Comparison of ENCODE assay signal across 8 cellular contexts in the genomic region with DNA sequence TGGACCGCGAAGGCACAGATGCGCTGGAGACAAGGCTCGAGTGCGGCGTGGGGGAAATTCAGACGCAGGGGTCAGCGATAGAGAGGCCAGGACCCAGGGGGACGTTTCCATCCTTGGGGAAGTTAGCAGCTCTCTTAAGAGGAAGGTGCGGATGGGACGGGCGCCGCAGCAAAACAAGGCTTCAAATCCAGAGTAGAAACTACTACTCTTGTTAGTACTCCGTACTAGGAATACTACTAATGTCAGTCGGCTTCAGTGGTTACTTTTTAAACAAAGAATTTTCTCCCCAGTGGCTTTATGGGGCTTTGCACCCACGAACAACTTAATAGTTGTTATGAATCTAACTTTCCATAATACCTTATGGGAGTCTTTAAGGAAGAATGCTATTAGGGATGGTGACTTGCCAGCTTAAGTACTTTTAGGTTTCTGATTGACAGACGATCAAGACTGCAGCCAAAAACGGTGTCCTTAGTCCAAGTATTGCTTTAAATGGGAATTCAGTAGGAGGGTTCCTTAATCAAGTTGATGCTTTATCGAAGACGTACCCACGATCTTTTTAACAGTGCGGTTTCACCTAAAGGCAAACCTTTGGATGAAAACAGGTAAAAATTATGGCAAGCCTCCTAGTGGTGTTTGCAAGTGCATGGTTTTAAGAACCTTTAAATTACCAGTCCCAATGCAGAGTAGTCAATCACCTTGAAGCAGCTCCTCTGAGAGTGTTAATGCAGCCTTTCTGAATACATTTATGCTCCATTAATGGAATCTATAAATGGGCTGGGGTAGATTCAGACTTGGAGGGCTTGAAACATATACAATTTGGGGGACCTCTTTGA. TPM values are rescaled to one million over a fixed set of nuclear protein-coding genes. Genes with fewer than 3 reads are reported as not detected.
DNase-seq lines count a peak whose midpoint lies in the region; ATAC-seq, FAIRE-seq and TF ChIP-seq lines count a peak whose summit lies in the region.

No MANE protein-coding gene starts in this region.

- H2BK20ac ChIP-seq in H1 (ENCODE audit: low read length), result no peak overlapping the region

- H3K14ac ChIP-seq in H1 (ENCODE audit: insufficient read length), result no peak overlapping the region

- H4K5ac ChIP-seq in H1 (ENCODE audit: insufficient read length, low read depth, low read length), result no peak overlapping the region

- H2BK5ac ChIP-seq in H1 (ENCODE audit: low read depth, low read length), result no peak overlapping the region

- no peak overlapping the region for H2BK15ac ChIP-seq in H1 (ENCODE audit: low read length)

- peak overlapping the region; percentile 81 for H3K27ac ChIP-seq in CD4-positive, CD25-positive, alpha-beta regulatory T cell (ENCODE audit: insufficient read depth, low read length, poor library complexity, severe bottlenecking)
- H3K27ac ChIP-seq in RWPE1 (peak overlapping the region; percentile 94), H1 (ENCODE audit: low read depth, low read length) (0 out of 2 replicates have a peak overlapping the region, but pooled peaks have one; percentile 77)
- peak overlapping the region; percentile 83 for H3K27ac ChIP-seq in naive thymus-derived CD4-positive, alpha-beta T cell (ENCODE audit: low read depth, low read length)

- no peaks in the 10 kb centered on the region for H3K36me3 Mint-ChIP-seq in CD4-positive, CD25-positive, alpha-beta regulatory T cell
- peaks cover 0 to 12% (median 0%) of the 10 kb centered on the region in 5 donors for H3K36me3 Mint-ChIP-seq in naive thymus-derived CD4-positive, alpha-beta T cell

- no peak for TF ChIP-seq EP300 in H1 (IDR thresholded peaks at IDR 0.05; ENCODE audit: borderline replicate concordance in 1 of 2, low read depth in 2 of 2, low read length in 2 of 2)

- H3K23ac ChIP-seq in H1 (ENCODE audit: insufficient read length), result no peak overlapping the region

- no peak overlapping the region for H4K91ac ChIP-seq in H1 (replicated peaks; ENCODE audit: insufficient read length, low read length)

- no peak overlapping the region for H3K56ac ChIP-seq in H1 (replicated peaks; ENCODE audit: insufficient read length, low read depth, low read length)

- H3K79me1 ChIP-seq in H1 (ENCODE audit: low read depth, low read length), result peaks cover 8% of the 10 kb centered on the region

- H2AFZ ChIP-seq in H1 (ENCODE audit: low read length), result peak overlapping the region; percentile 76

- H3K27ac Mint-ChIP-seq in CD4-positive, CD25-positive, alpha-beta regulatory T cell, result peak overlapping the region; percentile 87 to 95 (median 91)
- peak overlapping the region; percentile 78 to 95 (median 89) for H3K27ac Mint-ChIP-seq in naive thymus-derived CD4-positive, alpha-beta T cell

- H3K4me1 ChIP-seq in CD4-positive, CD25-positive, alpha-beta regulatory T cell (ENCODE audit: control insufficient read depth, insufficient read depth, low read length, poor library complexity, severe bottlenecking), result peaks cover 24% of the 10 kb centered on the region
- peaks cover 2 to 8% (median 3%) of the 10 kb centered on the region in 4 experiments; a peak in 4 of 7 replicates for H3K4me1 ChIP-seq in H1 (replicated peaks in 1 of 4; ENCODE audit: control insufficient read depth in 3 of 4, insufficient read depth in 4 of 4, low read length in 3 of 4)
- H3K4me1 ChIP-seq in naive thymus-derived CD4-positive, alpha-beta T cell (ENCODE audit: control insufficient read depth in 2 of 2, insufficient read depth in 2 of 2, low read length in 2 of 2), result peaks cover 12 to 14% of the 10 kb centered on the region in 2 donors

- POLR2A ChIA-PET in RWPE1 (lab: Yijun Ruan, JAX; ENCODE audit: low non-redundant PET), result interaction anchor here (1.2 kb wide), 1 partner anchor 58 kb away, joined by 4 read pairs; no protein-coding TSS in a partner anchor
- POLR2A ChIA-PET in H1 (lab: Charles Lee; ENCODE audit: partially characterized antibody), result interaction anchor here (0.5 to 4.3 kb wide), 7 partner anchors 17 to 801 kb away, joined by 3 to 34 read pairs (median 5); partner anchors contain the start of genes EXOC6, HHEX and KIF11
- POLR2A ChIA-PET in naive thymus-derived CD4-positive, alpha-beta T cell (lab: Charles Lee), result interaction anchor here (0.6 to 6.0 kb wide), 12 partner anchors 8 to 285 kb away, joined by 3 to 78 read pairs (median 4); partner anchors contain the start of genes CPEB3, KIF11 and MARCHF5

- DNase-seq in CD4-positive, CD25-positive, alpha-beta regulatory T cell, result peak in 2 of 3 donors; percentile 29 to 64
- DNase-seq in RWPE1 (ENCODE audit: low spot score) (peak; percentile 59), H1 (ENCODE audit: low read depth in 1 of 2, low spot score in 2 of 2) (no peak), OCI-M2 (lab: John Stamatoyannopoulos, UW; ENCODE audit: unreplicated experiment) (no peak)
- DNase-seq in naive thymus-derived CD4-positive, alpha-beta T cell, result peak in 7 of 9 donors; percentile 13 to 37 (median 26)
- DNase-seq in activated CD4-positive, alpha-beta T cell treated with anti-CD3 and anti-CD28 coated beads for 48 hours, result no peak

- CTCF ChIA-PET in RWPE1 (lab: Yijun Ruan, JAX) (interaction anchor here (0.5 to 4.3 kb wide), 16 partner anchors 11 to 471 kb away, joined by 3 to 62 read pairs (median 4); no protein-coding TSS in a partner anchor), H1 (lab: Charles Lee; ENCODE audit: partially characterized antibody) (interaction anchor here (0.7 to 8.0 kb wide), 15 partner anchors 9 to 903 kb away, joined by 3 to 51 read pairs (median 4); no protein-coding TSS in a partner anchor)
- CTCF ChIA-PET in naive thymus-derived CD4-positive, alpha-beta T cell (lab: Charles Lee), result interaction anchor here (0.6 to 6.5 kb wide), 12 partner anchors 12 to 502 kb away, joined by 3 to 61 read pairs (median 4); partner anchors contain the start of gene KIF11

- intact Hi-C loops in naive thymus-derived CD4-positive, alpha-beta T cell (cut with micrococcal nuclease), result loop anchor here (1.0 to 5.0 kb wide), 10 partner anchors 17 to 1702 kb away; partner anchors contain the start of genes CPEB3 (in 2 of the 2), MARCHF5 (in 2 of the 2), TNKS2 (in 2 of the 2) and EXOC6 (in 1 of the 2)

- peak overlapping the region; percentile 1; the same call in 1 of the 2 replicates for H3K18ac ChIP-seq in H1 (ENCODE audit: extremely low read depth, low read length)

- H3K23me2 ChIP-seq in H1 (ENCODE audit: low read depth, low read length), result peaks cover 5% of the 10 kb centered on the region; the same call in 1 of the 2 replicates

- H2BK12ac ChIP-seq in H1 (ENCODE audit: low read depth, low read length), result no peak overlapping the region

- H3K4ac ChIP-seq in H1 (replicated peaks; ENCODE audit: insufficient read length, low read depth, low read length), result no peak overlapping the region

- peaks cover 27 to 42% (median 36%) of the 10 kb centered on the region in 4 donors for H3K4me1 Mint-ChIP-seq in CD4-positive, CD25-positive, alpha-beta regulatory T cell
- peaks cover 27 to 33% (median 32%) of the 10 kb centered on the region in 7 donors for H3K4me1 Mint-ChIP-seq in naive thymus-derived CD4-positive, alpha-beta T cell

- no peaks in the 10 kb centered on the region for H3K9me3 Mint-ChIP-seq in CD4-positive, CD25-positive, alpha-beta regulatory T cell
- H3K9me3 Mint-ChIP-seq in naive thymus-derived CD4-positive, alpha-beta T cell, result no peaks in the 10 kb centered on the region

- peak overlapping the region; percentile 93 for H3K4me3 ChIP-seq in CD4-positive, CD25-positive, alpha-beta regulatory T cell (ENCODE audit: low read depth, low read length)
- peak overlapping the region; percentile 75 to 84 (median 79) for H3K4me3 ChIP-seq in H1 (ENCODE audit: extremely low read depth in 1 of 4, insufficient read depth in 2 of 4, low read depth in 3 of 4, low read length in 4 of 4)
- peak overlapping the region; percentile 90 for H3K4me3 ChIP-seq in naive thymus-derived CD4-positive, alpha-beta T cell (ENCODE audit: low read length)

- peak overlapping the region in 2 of 4 experiments; percentile 75 to 81; a peak in 4 of 7 replicates for H3K9ac ChIP-seq in H1 (replicated peaks in 1 of 4; ENCODE audit: extremely low read depth in 1 of 4, low read depth in 3 of 4, low read length in 3 of 4)

- WGBS in H1 (ENCODE audit: extremely low coverage in 1 of 2, insufficient coverage in 1 of 2, insufficient read length in 1 of 2, insufficient replicate concordance in 2 of 2, low coverage in 1 of 2, low lambda C conversion rate in 2 of 2, missing lambda C conversion rate in 1 of 2), 2 experiments, result 19% methylated on average over 19 of the region's 22 CpGs; no CpG with 5 or more reads in 1 of the 2 experiments

- H2AK5ac ChIP-seq in H1 (ENCODE audit: low read depth, low read length), result no peak overlapping the region

- peak; percentile 19 for FAIRE-seq in H1 (lab: Jason Lieb, UNC)

- TF ChIP-seq RAD21 in H1 (IDR thresholded peaks at IDR 0.05 in 1 of 2, conservative IDR thresholded peaks at IDR 0.05 in 1 of 2; ENCODE audit: low read depth in 2 of 2, low read length in 2 of 2), result no peak

- no peaks in the 10 kb centered on the region for H3K27me3 ChIP-seq in CD4-positive, CD25-positive, alpha-beta regulatory T cell (ENCODE audit: control insufficient read depth, insufficient read depth, low read length)
- H3K27me3 ChIP-seq in H1 (replicated peaks in 1 of 4; ENCODE audit: control insufficient read depth in 3 of 4, extremely low read depth in 1 of 4, insufficient read depth in 3 of 4, low read length in 3 of 4), result no peaks in the 10 kb centered on the region
- H3K27me3 ChIP-seq in naive thymus-derived CD4-positive, alpha-beta T cell (ENCODE audit: control insufficient read depth in 2 of 2, insufficient read depth in 2 of 2, low read length in 2 of 2), result no peaks in the 10 kb centered on the region

- no peaks in the 10 kb centered on the region for H3K36me3 ChIP-seq in CD4-positive, CD25-positive, alpha-beta regulatory T cell (ENCODE audit: control insufficient read depth, insufficient read depth, low read length)
- no peaks in the 10 kb centered on the region for H3K36me3 ChIP-seq in H1 (ENCODE audit: control insufficient read depth in 2 of 4, insufficient read depth in 4 of 4, low read length in 3 of 4)
- peaks cover 0 to 12% (median 0%) of the 10 kb centered on the region in 3 experiments for H3K36me3 ChIP-seq in naive thymus-derived CD4-positive, alpha-beta T cell (ENCODE audit: control insufficient read depth in 2 of 3, insufficient read depth in 3 of 3, low read length in 3 of 3)

- ATAC-seq in CD4-positive, CD25-positive, alpha-beta regulatory T cell (ENCODE audit: low read depth in 2 of 2), result peak; percentile 29 to 31
- ATAC-seq in GM18909 (IDR thresholded peaks at IDR 0.05; ENCODE audit: poor library complexity, unreplicated experiment) (peak; percentile 22), HG03342 (IDR thresholded peaks at IDR 0.05; ENCODE audit: unreplicated experiment) (peak; percentile 20)
- peak; percentile 50 for ATAC-seq in naive thymus-derived CD4-positive, alpha-beta T cell

- peaks cover 1 to 4% of the 10 kb centered on the region in 2 experiments for H4K20me1 ChIP-seq in H1 (replicated peaks in 1 of 2; ENCODE audit: control insufficient read depth in 1 of 2, insufficient read depth in 2 of 2, low read length in 2 of 2)

- no peak overlapping the region for H2BK120ac ChIP-seq in H1 (replicated peaks; ENCODE audit: low read depth, low read length)

- no peaks in the 10 kb centered on the region for H3K27me3 Mint-ChIP-seq in CD4-positive, CD25-positive, alpha-beta regulatory T cell
- H3K27me3 Mint-ChIP-seq in naive thymus-derived CD4-positive, alpha-beta T cell, result no peaks in the 10 kb centered on the region

- no peak for TF ChIP-seq POLR2A in H1 (IDR thresholded peaks at IDR 0.05; ENCODE audit: control extremely low read depth in 1 of 2, low read depth in 2 of 2, low read length in 2 of 2)

- TF ChIP-seq CTCF in RWPE1 (conservative IDR thresholded peaks at IDR 0.05; ENCODE audit: low read depth), result peak; percentile 74
- TF ChIP-seq CTCF in H1 (IDR thresholded peaks at IDR 0.05; ENCODE audit: control extremely low read depth in 1 of 3, insufficient read depth in 1 of 3, low read depth in 1 of 3, low read length in 3 of 3), result peak in 1 of 3 experiments; percentile 29; a peak in 1 of 4 replicates

- peak overlapping the region; percentile 93; the same call in 1 of the 2 replicates for H4K8ac ChIP-seq in H1 (ENCODE audit: extremely low read depth, insufficient read depth, low read length)

- peak overlapping the region; percentile 86 to 96 for H3K4me2 ChIP-seq in H1 (ENCODE audit: insufficient read depth in 1 of 2, low read depth in 2 of 2, low read length in 2 of 2)

- H3K9me3 ChIP-seq in CD4-positive, CD25-positive, alpha-beta regulatory T cell (ENCODE audit: control insufficient read depth in 2 of 2, low read length in 2 of 2), result no peaks in the 10 kb centered on the region
- H3K9me3 ChIP-seq in H1 (ENCODE audit: insufficient read depth in 2 of 2, low read depth in 1 of 2, low read length in 1 of 2), result no peaks in the 10 kb centered on the region
- no peaks in the 10 kb centered on the region for H3K9me3 ChIP-seq in naive thymus-derived CD4-positive, alpha-beta T cell (ENCODE audit: control insufficient read depth in 2 of 3, low read length in 3 of 3)

- H3K4me3 Mint-ChIP-seq in CD4-positive, CD25-positive, alpha-beta regulatory T cell, result peak overlapping the region; percentile 91 to 99 (median 92)
- peak overlapping the region; percentile 78 to 94 (median 88) for H3K4me3 Mint-ChIP-seq in naive thymus-derived CD4-positive, alpha-beta T cell

- peaks cover 0 to 30% of the 10 kb centered on the region in 2 experiments; a peak in 2 of 4 replicates for H3K79me2 ChIP-seq in H1 (ENCODE audit: control insufficient read depth in 1 of 2, insufficient read depth in 2 of 2, low read length in 2 of 2)

RNA-seq across cellular contexts. Expression of gene IDE, which starts 0.9 kb away (rescaled TPM):
- 38.1 TPM for total RNA-seq in CD4-positive, CD25-positive, alpha-beta regulatory T cell
- polyA plus RNA-seq in CD4-positive, CD25-positive, alpha-beta regulatory T cell, result 10 to 100 TPM; 17.0 to 29.9 (median 25.6) TPM
- total RNA-seq in H1 (2021; fragmentation: NEBNext Ultra II Directional; extraction: Animal tissue kit (Norgen Biotek cat#: 25700)), result 51.2 and 52.7 TPM in 2 replicates
- polyA plus RNA-seq in H1 (2011; rRNA removed), result 7.3 and 12.7 TPM in 2 replicates
- 11.3 TPM for polyA plus RNA-seq in H1 (2011; cell fraction: cytosol; rRNA removed)
- polyA plus RNA-seq in H1 (2011; cell fraction: nucleus; rRNA removed), result 17.0 TPM
- 16.5 to 30.6 TPM (median 23.7 TPM) in 4 replicates for polyA plus RNA-seq in H1 (2012, experiment 1 of 2)
- polyA plus RNA-seq in H1 (2012, experiment 2 of 2), result 1.5 TPM
- 17.6 TPM for polyA plus RNA-seq in H1 (2013, experiment 1 of 2)
- 17.6 TPM for polyA plus RNA-seq in H1 (2013, experiment 2 of 2)
- 62.0 and 110 TPM in 2 replicates for polyA minus RNA-seq in H1 (2011; rRNA and poly(A)+ RNA removed)
- 22.4 TPM for polyA minus RNA-seq in H1 (2011; cell fraction: cytosol; rRNA and poly(A)+ RNA removed)
- polyA minus RNA-seq in H1 (2011; cell fraction: nucleus; rRNA and poly(A)+ RNA removed), result 37.4 TPM
- total RNA-seq in naive thymus-derived CD4-positive, alpha-beta T cell, result 10 to 100 TPM; 20.7 to 36.7 (median 28.4) TPM
- 10 to 100 TPM; 11.2 to 16.8 TPM for polyA plus RNA-seq in naive thymus-derived CD4-positive, alpha-beta T cell

RNA-seq across cellular contexts. Expression of gene KIF11, which starts 18.2 kb away (rescaled TPM):
- total RNA-seq in CD4-positive, CD25-positive, alpha-beta regulatory T cell, result 3.0 TPM
- polyA plus RNA-seq in CD4-positive, CD25-positive, alpha-beta regulatory T cell, result 1 to 10 TPM; 2.1 to 6.8 (median 2.8) TPM
- total RNA-seq in H1 (2021; fragmentation: NEBNext Ultra II Directional; extraction: Animal tissue kit (Norgen Biotek cat#: 25700)), result 58.7 and 59.2 TPM in 2 replicates
- 5.9 and 11.1 TPM in 2 replicates for polyA plus RNA-seq in H1 (2011; rRNA removed)
- polyA plus RNA-seq in H1 (2011; cell fraction: cytosol; rRNA removed), result 16.0 TPM
- 3.5 TPM for polyA plus RNA-seq in H1 (2011; cell fraction: nucleus; rRNA removed)
- polyA plus RNA-seq in H1 (2012, experiment 1 of 2), result 16.5 to 37.1 TPM (median 21.6 TPM) in 4 replicates
- 1.9 TPM for polyA plus RNA-seq in H1 (2012, experiment 2 of 2)
- 27.2 TPM for polyA plus RNA-seq in H1 (2013, experiment 1 of 2)
- polyA plus RNA-seq in H1 (2013, experiment 2 of 2), result 25.2 TPM
- 16.5 and 20.6 TPM in 2 replicates for polyA minus RNA-seq in H1 (2011; rRNA and poly(A)+ RNA removed)
- polyA minus RNA-seq in H1 (2011; cell fraction: cytosol; rRNA and poly(A)+ RNA removed), result 17.5 TPM
- 18.9 TPM for polyA minus RNA-seq in H1 (2011; cell fraction: nucleus; rRNA and poly(A)+ RNA removed)
- 10 to 100 TPM in 1 of 5 experiments, under 1 TPM in 4; 0.32 to 52.6 (median 0.75) TPM for total RNA-seq in naive thymus-derived CD4-positive, alpha-beta T cell
- under 1 TPM; 0.19 to 0.52 TPM for polyA plus RNA-seq in naive thymus-derived CD4-positive, alpha-beta T cell

Comparison
In these comparisons a context has a peak if more than half of its experiments do, and no peak if none do; other contexts are left out.
1. DNase-seq: peak in CD4-positive, CD25-positive, alpha-beta regulatory T cell (2 of 3), RWPE1 (single experiment) and naive thymus-derived CD4-positive, alpha-beta T cell (7 of 9); none in H1 (0 of 2), OCI-M2 (single experiment) and activated CD4-positive, alpha-beta T cell treated with anti-CD3 and anti-CD28 coated beads for 48 hours (single experiment).
2. Peak in every context shown above with its lines, with median percentiles within 50 percentile points of each other: ATAC-seq, H3K27ac ChIP-seq and H3K4me3 ChIP-seq.